ENCODE assay signal across 1 cellular context in genomic region chr18:12766986-12767433, GRCh38.
TF ChIP-seq lines count a peak whose summit lies in the region.

No MANE protein-coding gene starts in this region.

TF ChIP-seq in GM23338, 12 proteins besides CTCF, POLR2A, EP300 and RAD21 (continued from another document):
- TF ChIP-seq, protein P1, sequence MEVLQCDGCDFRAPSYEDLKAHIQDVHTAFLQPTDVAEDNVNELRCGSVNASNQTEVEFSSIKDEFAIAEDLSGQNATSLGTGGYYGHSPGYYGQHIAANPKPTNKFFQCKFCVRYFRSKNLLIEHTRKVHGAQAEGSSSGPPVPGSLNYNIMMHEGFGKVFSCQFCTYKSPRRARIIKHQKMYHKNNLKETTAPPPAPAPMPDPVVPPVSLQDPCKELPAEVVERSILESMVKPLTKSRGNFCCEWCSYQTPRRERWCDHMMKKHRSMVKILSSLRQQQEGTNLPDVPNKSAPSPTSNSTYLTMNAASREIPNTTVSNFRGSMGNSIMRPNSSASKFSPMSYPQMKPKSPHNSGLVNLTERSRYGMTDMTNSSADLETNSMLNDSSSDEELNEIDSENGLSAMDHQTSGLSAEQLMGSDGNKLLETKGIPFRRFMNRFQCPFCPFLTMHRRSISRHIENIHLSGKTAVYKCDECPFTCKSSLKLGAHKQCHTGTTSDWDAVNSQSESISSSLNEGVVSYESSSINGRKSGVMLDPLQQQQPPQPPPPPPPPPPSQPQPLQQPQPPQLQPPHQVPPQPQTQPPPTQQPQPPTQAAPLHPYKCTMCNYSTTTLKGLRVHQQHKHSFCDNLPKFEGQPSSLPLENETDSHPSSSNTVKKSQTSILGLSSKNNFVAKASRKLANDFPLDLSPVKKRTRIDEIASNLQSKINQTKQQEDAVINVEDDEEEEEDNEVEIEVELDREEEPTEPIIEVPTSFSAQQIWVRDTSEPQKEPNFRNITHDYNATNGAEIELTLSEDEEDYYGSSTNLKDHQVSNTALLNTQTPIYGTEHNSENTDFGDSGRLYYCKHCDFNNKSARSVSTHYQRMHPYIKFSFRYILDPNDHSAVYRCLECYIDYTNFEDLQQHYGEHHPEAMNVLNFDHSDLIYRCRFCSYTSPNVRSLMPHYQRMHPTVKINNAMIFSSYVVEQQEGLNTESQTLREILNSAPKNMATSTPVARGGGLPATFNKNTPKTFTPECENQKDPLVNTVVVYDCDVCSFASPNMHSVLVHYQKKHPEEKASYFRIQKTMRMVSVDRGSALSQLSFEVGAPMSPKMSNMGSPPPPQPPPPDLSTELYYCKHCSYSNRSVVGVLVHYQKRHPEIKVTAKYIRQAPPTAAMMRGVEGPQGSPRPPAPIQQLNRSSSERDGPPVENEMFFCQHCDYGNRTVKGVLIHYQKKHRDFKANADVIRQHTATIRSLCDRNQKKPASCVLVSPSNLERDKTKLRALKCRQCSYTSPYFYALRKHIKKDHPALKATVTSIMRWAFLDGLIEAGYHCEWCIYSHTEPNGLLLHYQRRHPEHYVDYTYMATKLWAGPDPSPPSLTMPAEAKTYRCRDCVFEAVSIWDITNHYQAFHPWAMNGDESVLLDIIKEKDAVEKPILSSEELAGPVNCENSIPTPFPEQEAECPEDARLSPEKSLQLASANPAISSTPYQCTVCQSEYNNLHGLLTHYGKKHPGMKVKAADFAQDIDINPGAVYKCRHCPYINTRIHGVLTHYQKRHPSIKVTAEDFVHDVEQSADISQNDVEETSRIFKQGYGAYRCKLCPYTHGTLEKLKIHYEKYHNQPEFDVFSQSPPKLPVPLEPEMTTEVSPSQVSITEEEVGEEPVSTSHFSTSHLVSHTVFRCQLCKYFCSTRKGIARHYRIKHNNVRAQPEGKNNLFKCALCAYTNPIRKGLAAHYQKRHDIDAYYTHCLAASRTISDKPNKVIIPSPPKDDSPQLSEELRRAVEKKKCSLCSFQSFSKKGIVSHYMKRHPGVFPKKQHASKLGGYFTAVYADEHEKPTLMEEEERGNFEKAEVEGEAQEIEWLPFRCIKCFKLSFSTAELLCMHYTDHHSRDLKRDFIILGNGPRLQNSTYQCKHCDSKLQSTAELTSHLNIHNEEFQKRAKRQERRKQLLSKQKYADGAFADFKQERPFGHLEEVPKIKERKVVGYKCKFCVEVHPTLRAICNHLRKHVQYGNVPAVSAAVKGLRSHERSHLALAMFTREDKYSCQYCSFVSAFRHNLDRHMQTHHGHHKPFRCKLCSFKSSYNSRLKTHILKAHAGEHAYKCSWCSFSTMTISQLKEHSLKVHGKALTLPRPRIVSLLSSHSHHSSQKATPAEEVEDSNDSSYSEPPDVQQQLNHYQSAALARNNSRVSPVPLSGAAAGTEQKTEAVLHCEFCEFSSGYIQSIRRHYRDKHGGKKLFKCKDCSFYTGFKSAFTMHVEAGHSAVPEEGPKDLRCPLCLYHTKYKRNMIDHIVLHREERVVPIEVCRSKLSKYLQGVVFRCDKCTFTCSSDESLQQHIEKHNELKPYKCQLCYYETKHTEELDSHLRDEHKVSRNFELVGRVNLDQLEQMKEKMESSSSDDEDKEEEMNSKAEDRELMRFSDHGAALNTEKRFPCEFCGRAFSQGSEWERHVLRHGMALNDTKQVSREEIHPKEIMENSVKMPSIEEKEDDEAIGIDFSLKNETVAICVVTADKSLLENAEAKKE (CRISPR knock-in tag; IDR thresholded peaks at IDR 0.05): no peak
- TF ChIP-seq CREB1 (CRISPR knock-in tag; IDR thresholded peaks at IDR 0.05; ENCODE audit: low read depth) (no peak), STAT1 (IDR thresholded peaks at IDR 0.05; ENCODE audit: unreplicated experiment) (no peak), ZNF114 (CRISPR knock-in tag; IDR thresholded peaks at IDR 0.05) (no peak), ZNF331 (CRISPR knock-in tag; IDR thresholded peaks at IDR 0.05; ENCODE audit: low read depth) (no peak), EZH2 (IDR thresholded peaks at IDR 0.05; ENCODE audit: low read depth, unreplicated experiment) (no peak)
- TF ChIP-seq, protein P2, sequence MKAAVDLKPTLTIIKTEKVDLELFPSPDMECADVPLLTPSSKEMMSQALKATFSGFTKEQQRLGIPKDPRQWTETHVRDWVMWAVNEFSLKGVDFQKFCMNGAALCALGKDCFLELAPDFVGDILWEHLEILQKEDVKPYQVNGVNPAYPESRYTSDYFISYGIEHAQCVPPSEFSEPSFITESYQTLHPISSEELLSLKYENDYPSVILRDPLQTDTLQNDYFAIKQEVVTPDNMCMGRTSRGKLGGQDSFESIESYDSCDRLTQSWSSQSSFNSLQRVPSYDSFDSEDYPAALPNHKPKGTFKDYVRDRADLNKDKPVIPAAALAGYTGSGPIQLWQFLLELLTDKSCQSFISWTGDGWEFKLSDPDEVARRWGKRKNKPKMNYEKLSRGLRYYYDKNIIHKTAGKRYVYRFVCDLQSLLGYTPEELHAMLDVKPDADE (IDR thresholded peaks at IDR 0.05): no peak
- TF ChIP-seq, protein P3, sequence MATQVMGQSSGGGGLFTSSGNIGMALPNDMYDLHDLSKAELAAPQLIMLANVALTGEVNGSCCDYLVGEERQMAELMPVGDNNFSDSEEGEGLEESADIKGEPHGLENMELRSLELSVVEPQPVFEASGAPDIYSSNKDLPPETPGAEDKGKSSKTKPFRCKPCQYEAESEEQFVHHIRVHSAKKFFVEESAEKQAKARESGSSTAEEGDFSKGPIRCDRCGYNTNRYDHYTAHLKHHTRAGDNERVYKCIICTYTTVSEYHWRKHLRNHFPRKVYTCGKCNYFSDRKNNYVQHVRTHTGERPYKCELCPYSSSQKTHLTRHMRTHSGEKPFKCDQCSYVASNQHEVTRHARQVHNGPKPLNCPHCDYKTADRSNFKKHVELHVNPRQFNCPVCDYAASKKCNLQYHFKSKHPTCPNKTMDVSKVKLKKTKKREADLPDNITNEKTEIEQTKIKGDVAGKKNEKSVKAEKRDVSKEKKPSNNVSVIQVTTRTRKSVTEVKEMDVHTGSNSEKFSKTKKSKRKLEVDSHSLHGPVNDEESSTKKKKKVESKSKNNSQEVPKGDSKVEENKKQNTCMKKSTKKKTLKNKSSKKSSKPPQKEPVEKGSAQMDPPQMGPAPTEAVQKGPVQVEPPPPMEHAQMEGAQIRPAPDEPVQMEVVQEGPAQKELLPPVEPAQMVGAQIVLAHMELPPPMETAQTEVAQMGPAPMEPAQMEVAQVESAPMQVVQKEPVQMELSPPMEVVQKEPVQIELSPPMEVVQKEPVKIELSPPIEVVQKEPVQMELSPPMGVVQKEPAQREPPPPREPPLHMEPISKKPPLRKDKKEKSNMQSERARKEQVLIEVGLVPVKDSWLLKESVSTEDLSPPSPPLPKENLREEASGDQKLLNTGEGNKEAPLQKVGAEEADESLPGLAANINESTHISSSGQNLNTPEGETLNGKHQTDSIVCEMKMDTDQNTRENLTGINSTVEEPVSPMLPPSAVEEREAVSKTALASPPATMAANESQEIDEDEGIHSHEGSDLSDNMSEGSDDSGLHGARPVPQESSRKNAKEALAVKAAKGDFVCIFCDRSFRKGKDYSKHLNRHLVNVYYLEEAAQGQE (IDR thresholded peaks at IDR 0.05; ENCODE audit: unreplicated experiment): no peak
TF ChIP-seq in GM23338: peak in this region for 0.
